In genomic region chr4:7763106-7763505, GRCh38 we compare ENCODE assay signal across 15 cellular contexts.
DNase-seq lines count a peak whose midpoint lies in the region; ATAC-seq and TF ChIP-seq lines count a peak whose summit lies in the region.
"Had no signal": no experiment of that assay in that cellular context is flagged by ENCODE, and none has a peak within 500 bp of the region (broad histone marks: within the 10 kb centered on the region; RNA-seq: fewer than 3 reads in every experiment).

No MANE protein-coding gene starts in this region.

- no peaks in the 10 kb centered on the region for H3K9me3 Mint-ChIP-seq in chondrocyte (ENCODE audit: low read depth)
- H3K9me3 Mint-ChIP-seq: CD4-positive, alpha-beta T cell had no signal

- CTCF ChIA-PET in Panc1 (lab: Charles Lee), result no interaction called here

- H3K27me3 ChIP-seq in Panc1 (ENCODE audit: control insufficient read depth, insufficient read depth, low read length) (no peaks in the 10 kb centered on the region), osteoblast (ENCODE audit: insufficient read depth, low read length) (no peaks in the 10 kb centered on the region)

- ATAC-seq in Right ventricle myocardium superior (ENCODE audit: poor library complexity), result no peak
- ATAC-seq in Panc1, result no peak
- no peak for ATAC-seq in left lobe of liver
- ATAC-seq: GM12878, HCT116 had no signal

- H3K4me3 Mint-ChIP-seq in chondrocyte (ENCODE audit: unreplicated experiment), result no peak overlapping the region
- H3K4me3 Mint-ChIP-seq: B cell; CD4-positive, alpha-beta T cell had no signal

- H3K4me1 ChIP-seq in Panc1 (ENCODE audit: control insufficient read depth, insufficient read depth, low read length) (peaks cover 89% of the 10 kb centered on the region), osteoblast (ENCODE audit: insufficient read depth, low read length) (peaks cover 7% of the 10 kb centered on the region)

- H3K36me3 ChIP-seq in Panc1 (ENCODE audit: control insufficient read depth, insufficient read depth, low read length) (peaks cover 3% of the 10 kb centered on the region; the same call in 1 of the 2 replicates), osteoblast (ENCODE audit: insufficient read depth, low read length) (peaks cover 100% of the 10 kb centered on the region)

- H3K4me1 Mint-ChIP-seq in chondrocyte (ENCODE audit: low read depth), result peaks cover 8% of the 10 kb centered on the region

- DNase-seq in Right ventricle myocardium superior (peak; percentile 38), cardiac septum (ENCODE audit: low spot score) (no peak), Panc1 (ENCODE audit: low read depth, low spot score) (no peak), chondrocyte (ENCODE audit: low spot score) (peak; percentile 59), osteoblast (ENCODE audit: insufficient read length, low spot score, missing footprints) (no peak), D341Med (ENCODE audit: low spot score) (no peak), left lobe of liver (ENCODE audit: low spot score) (no peak)
- DNase-seq: C1 segment of cervical spinal cord; Calu3; CD4-positive, alpha-beta T cell; DMS79 had no signal

- TF ChIP-seq CTCF in Panc1 (IDR thresholded peaks at IDR 0.05), result no peak
- no peak for TF ChIP-seq CTCF in chondrocyte (IDR thresholded peaks at IDR 0.05)
- no peak for TF ChIP-seq CTCF in osteoblast (IDR thresholded peaks at IDR 0.05; ENCODE audit: extremely low read depth, low read depth, low read length)

- no peak overlapping the region for H3K4me2 ChIP-seq in osteoblast (ENCODE audit: insufficient read depth, low read length)

- peak overlapping the region; percentile 13 for H3K27ac Mint-ChIP-seq in chondrocyte (ENCODE audit: unreplicated experiment)
- H3K27ac Mint-ChIP-seq: B cell; CD4-positive, alpha-beta T cell had no signal

- peak overlapping the region; percentile 94 for H3K27ac ChIP-seq in Panc1 (ENCODE audit: low read length)
- H3K27ac ChIP-seq in osteoblast (ENCODE audit: low read depth, low read length), result peak overlapping the region; percentile 10
- H3K27ac ChIP-seq: HL-60 had no signal

- H3K4me3 ChIP-seq in Panc1 (ENCODE audit: low read depth in 2 of 2, low read length in 2 of 2) (no peak overlapping the region), osteoblast (ENCODE audit: insufficient read depth, low read length) (no peak overlapping the region)
- H3K4me3 ChIP-seq: GM12878 had no signal

- BruUV-seq in Panc1 (replicated peaks; lab: Mats Ljungman, UMichigan), result no TSS peak

- H3K9me3 ChIP-seq in Panc1 (ENCODE audit: control insufficient read depth, insufficient read depth, low read depth, low read length) (no peaks in the 10 kb centered on the region), osteoblast (ENCODE audit: low read depth, low read length) (no peaks in the 10 kb centered on the region)

- in situ Hi-C loops in Panc1 (cut with HindIII; ENCODE audit: low pct_unique_long_range_greater_than_20kb, low sequenced_read_pairs), result no loop called here

- intact Hi-C loops in Right ventricle myocardium superior (cut with DNase I), result no loop called here
- intact Hi-C loops in cardiac septum (cut with DNase I), result loop anchor here (5.0 kb wide), 2 partner anchors 94 to 224 kb away; no protein-coding TSS in a partner anchor
- intact Hi-C loops in Panc1 (cut with micrococcal nuclease; ENCODE audit: unreplicated experiment), result no loop called here

- H3K79me2 ChIP-seq in osteoblast (ENCODE audit: insufficient read depth, low read length), result peaks cover 81% of the 10 kb centered on the region

- no peak overlapping the region for H2AFZ ChIP-seq in osteoblast (ENCODE audit: low read length)

- H4K20me1 ChIP-seq in osteoblast (ENCODE audit: insufficient read depth, low read length), result peaks cover 81% of the 10 kb centered on the region

- H3K27me3 Mint-ChIP-seq in chondrocyte (ENCODE audit: low read depth), result no peaks in the 10 kb centered on the region
- H3K27me3 Mint-ChIP-seq: B cell; CD4-positive, alpha-beta T cell had no signal

- POLR2A ChIA-PET in Panc1 (lab: Charles Lee), result no interaction called here

- H3K36me3 Mint-ChIP-seq in chondrocyte (ENCODE audit: low read depth), result peaks cover 29% of the 10 kb centered on the region

Comparison
In these comparisons a context has a peak if more than half of its experiments do, and no peak if none do; other contexts are left out.
1. DNase-seq: peak in Right ventricle myocardium superior (single experiment) and chondrocyte (single experiment); none in cardiac septum (single experiment), Panc1 (single experiment), osteoblast (single experiment), D341Med (single experiment) and left lobe of liver (single experiment).